In genomic region chr2:45962522-45962921, GRCh38 we compare ENCODE assay signal across 1 cellular context.
TF ChIP-seq lines count a peak whose summit lies in the region.

No MANE protein-coding gene starts in this region.

TF ChIP-seq in HCT116, 20 proteins besides CTCF, POLR2A, EP300 and RAD21 (continued from another document):
- no peak for TF ChIP-seq ZFX (IDR thresholded peaks at IDR 0.05)
- peak; percentile 76 for TF ChIP-seq POLR2AphosphoS5 (IDR thresholded peaks at IDR 0.05; ENCODE audit: low read depth, low read length)
- no peak for TF ChIP-seq YY1 (IDR thresholded peaks at IDR 0.05; ENCODE audit: extremely low read depth, insufficient replicate concordance, low read depth, low read length)
